ENCODE assay signal across 29 cellular contexts in genomic region chr5:131139321-131139720, GRCh38.
"Had no signal": no experiment of that assay in that cellular context is flagged by ENCODE, and none has a peak within 500 bp of the region (broad histone marks: within the 10 kb centered on the region; RNA-seq: fewer than 3 reads in every experiment).

No MANE protein-coding gene starts in this region.

- H3K27me3 Mint-ChIP-seq: dendritic cell treated with granulocyte-macrophage colony-stimulating factor and Interleukin-4, amounts not matched to agents 40 ng/mL and 50 ng/mL, for 4 days had no signal

- H3K27me3 ChIP-seq: colonic mucosa, dorsolateral prefrontal cortex, esophagus muscularis mucosa, esophagus squamous epithelium, foreskin keratinocyte, gastrocnemius medialis, heart left ventricle, hepatocyte had no signal

- H3K9me3 Mint-ChIP-seq: dendritic cell treated with granulocyte-macrophage colony-stimulating factor and Interleukin-4, amounts not matched to agents 40 ng/mL and 50 ng/mL, for 4 days; effector memory CD8-positive, alpha-beta T cell had no signal

- DNase-seq: colonic mucosa; cortex of kidney; dermis blood vessel endothelial cell; dorsolateral prefrontal cortex; effector CD4-positive, alpha-beta T cell; effector CD8-positive, alpha-beta T cell; effector memory CD4-positive, alpha-beta T cell; effector memory CD8-positive, alpha-beta T cell; erythroblast; esophagus squamous epithelium; foreskin fibroblast; foreskin keratinocyte; foreskin melanocyte; gastrocnemius medialis; glutamatergic neuron; head of caudate nucleus; heart left ventricle; heart right ventricle had no signal

- H3K79me2 ChIP-seq: hepatocyte had no signal

- H3K4me2 ChIP-seq: hepatocyte had no signal

- H3K27ac Mint-ChIP-seq: dendritic cell treated with granulocyte-macrophage colony-stimulating factor and Interleukin-4, amounts not matched to agents 40 ng/mL and 50 ng/mL, for 4 days; effector memory CD8-positive, alpha-beta T cell had no signal

- H3K36me3 ChIP-seq: colonic mucosa, esophagus muscularis mucosa, esophagus squamous epithelium, gastrocnemius medialis, gastroesophageal sphincter, heart left ventricle, heart right ventricle had no signal

- H2AFZ ChIP-seq: hepatocyte had no signal

- ATAC-seq: effector memory CD8-positive, alpha-beta T cell; esophagus mucosa; foreskin keratinocyte; gastrocnemius medialis; gastroesophageal sphincter; heart left ventricle; heart right ventricle had no signal

- FAIRE-seq: colon, endometrium, endothelial cell of umbilical vein, frontal cortex had no signal

- H3K4me3 ChIP-seq: colonic mucosa, coronary artery, dorsolateral prefrontal cortex, esophagus muscularis mucosa, esophagus squamous epithelium, gastrocnemius medialis, gastroesophageal sphincter, heart left ventricle, heart right ventricle, hepatocyte had no signal

- H3K4me3 Mint-ChIP-seq: dendritic cell treated with granulocyte-macrophage colony-stimulating factor and Interleukin-4, amounts not matched to agents 40 ng/mL and 50 ng/mL, for 4 days; effector memory CD8-positive, alpha-beta T cell had no signal

- H3K9me3 ChIP-seq: colonic mucosa, esophagus muscularis mucosa, esophagus squamous epithelium, gastrocnemius medialis had no signal

- H3K4me1 ChIP-seq: colonic mucosa, esophagus muscularis mucosa, esophagus squamous epithelium, foreskin keratinocyte, gastrocnemius medialis, gastroesophageal sphincter, heart left ventricle, heart right ventricle had no signal

- H3K27ac ChIP-seq: colonic mucosa, coronary artery, dorsolateral prefrontal cortex, epithelial cell of prostate, esophagus muscularis mucosa, esophagus squamous epithelium, foreskin keratinocyte, gastrocnemius medialis, gastroesophageal sphincter, heart left ventricle, heart right ventricle, hepatocyte had no signal
